In genomic region chr11:64688534-64688982, GRCh38 we compare ENCODE assay signal across 9 cellular contexts. TPM values are rescaled to one million over a fixed set of nuclear protein-coding genes. Genes with fewer than 3 reads are reported as not detected.
A peak's percentile ranks its signal among the peaks of the same experiment; 100 is the strongest.
DNase-seq lines count a peak whose midpoint lies in the region; ATAC-seq and TF ChIP-seq lines count a peak whose summit lies in the region.
"Had no signal": no experiment of that assay in that cellular context is flagged by ENCODE, and none has a peak within 500 bp of the region (broad histone marks: within the 10 kb centered on the region; RNA-seq: fewer than 3 reads in every experiment).

No MANE protein-coding gene starts in this region.

- POLR2A ChIA-PET in CD4-positive, alpha-beta memory T cell (lab: Charles Lee; ENCODE audit: partially characterized antibody), result interaction anchor here (0.6 to 2.0 kb wide), 8 partner anchors 10 to 429 kb away, joined by 3 to 25 read pairs (median 4); partner anchors contain the start of genes RASGRP2, SF1 and ZNHIT2
- POLR2A ChIA-PET in naive thymus-derived CD8-positive, alpha-beta T cell (lab: Charles Lee), result interaction anchor here (0.6 to 2.3 kb wide), 9 partner anchors 10 to 509 kb away, joined by 3 to 14 read pairs (median 5); partner anchors contain the start of genes MAJIN and RASGRP2

- H3K9me3 Mint-ChIP-seq in CD4-positive, alpha-beta memory T cell, result no peaks in the 10 kb centered on the region
- H3K9me3 Mint-ChIP-seq in activated T-helper 1 cell treated with anti-CD3 and anti-CD28 coated beads, Interleukin-12 subunit alpha, Interleukin-12 subunit beta, Interleukin-2, Interleukin-4 antibody, amounts not matched to agents 30 ng/mL and 10 ng/mL and 1 ng/mL, durations not matched to agents 14 hours and 24 hours and 36 hours, result no peaks in the 10 kb centered on the region
- no peaks in the 10 kb centered on the region for H3K9me3 Mint-ChIP-seq in naive thymus-derived CD8-positive, alpha-beta T cell
- H3K9me3 Mint-ChIP-seq in stimulated activated memory B cell treated with anti-CD40 and anti-IgM and Interleukin-4, amounts not matched to agents 10 μg/mL and 1 μg/mL and 100 μg/mL, for 72 hours, result no peaks in the 10 kb centered on the region

- peak; percentile 58 for ATAC-seq in GM21515 (IDR thresholded peaks at IDR 0.05; ENCODE audit: unreplicated experiment)
- ATAC-seq in naive thymus-derived CD8-positive, alpha-beta T cell, result peak; percentile 99
- peak; percentile 96 for ATAC-seq in stimulated activated memory B cell treated with anti-CD40 and anti-IgM and Interleukin-4, amounts not matched to agents 10 μg/mL and 1 μg/mL and 100 μg/mL, for 72 hours

- TF ChIP-seq CTCF in fibroblast of pulmonary artery (IDR thresholded peaks at IDR 0.05; ENCODE audit: low read length, missing control alignments), result peak; percentile 76

- H3K36me3 Mint-ChIP-seq in CD4-positive, alpha-beta memory T cell, result no peaks in the 10 kb centered on the region
- no peaks in the 10 kb centered on the region for H3K36me3 Mint-ChIP-seq in activated T-helper 1 cell treated with anti-CD3 and anti-CD28 coated beads, Interleukin-12 subunit alpha, Interleukin-12 subunit beta, Interleukin-2, Interleukin-4 antibody, amounts not matched to agents 30 ng/mL and 10 ng/mL and 1 ng/mL, durations not matched to agents 14 hours and 24 hours and 36 hours (ENCODE audit: low read depth)
- H3K36me3 Mint-ChIP-seq in naive thymus-derived CD8-positive, alpha-beta T cell, result no peaks in the 10 kb centered on the region
- H3K36me3 Mint-ChIP-seq in stimulated activated memory B cell treated with anti-CD40 and anti-IgM and Interleukin-4, amounts not matched to agents 10 μg/mL and 1 μg/mL and 100 μg/mL, for 72 hours, result no peaks in the 10 kb centered on the region

- H3K4me1 Mint-ChIP-seq in CD4-positive, alpha-beta memory T cell, result peaks cover 7 to 19% (median 13%) of the 10 kb centered on the region in 4 donors
- peaks cover 23% of the 10 kb centered on the region for H3K4me1 Mint-ChIP-seq in activated T-helper 1 cell treated with anti-CD3 and anti-CD28 coated beads, Interleukin-12 subunit alpha, Interleukin-12 subunit beta, Interleukin-2, Interleukin-4 antibody, amounts not matched to agents 30 ng/mL and 10 ng/mL and 1 ng/mL, durations not matched to agents 14 hours and 24 hours and 36 hours (ENCODE audit: low read depth)
- H3K4me1 Mint-ChIP-seq in naive thymus-derived CD8-positive, alpha-beta T cell, result peaks cover 18 to 29% (median 24%) of the 10 kb centered on the region in 4 donors
- peaks cover 32% of the 10 kb centered on the region for H3K4me1 Mint-ChIP-seq in stimulated activated memory B cell treated with anti-CD40 and anti-IgM and Interleukin-4, amounts not matched to agents 10 μg/mL and 1 μg/mL and 100 μg/mL, for 72 hours

- H3K27ac Mint-ChIP-seq in CD4-positive, alpha-beta memory T cell, result peak overlapping the region in 6 of 7 donors; percentile 49 to 85 (median 69)
- no peak overlapping the region for H3K27ac Mint-ChIP-seq in activated T-helper 1 cell treated with anti-CD3 and anti-CD28 coated beads, Interleukin-12 subunit alpha, Interleukin-12 subunit beta, Interleukin-2, Interleukin-4 antibody, amounts not matched to agents 30 ng/mL and 10 ng/mL and 1 ng/mL, durations not matched to agents 14 hours and 24 hours and 36 hours
- H3K27ac Mint-ChIP-seq in naive thymus-derived CD8-positive, alpha-beta T cell, result peak overlapping the region in 7 of 10 donors; percentile 6 to 76 (median 43)
- H3K27ac Mint-ChIP-seq in stimulated activated memory B cell treated with anti-CD40 and anti-IgM and Interleukin-4, amounts not matched to agents 10 μg/mL and 1 μg/mL and 100 μg/mL, for 72 hours, result peak overlapping the region; percentile 18

- H3K27me3 ChIP-seq in CD4-positive, alpha-beta memory T cell (ENCODE audit: insufficient read depth, low read length), result peaks cover 4% of the 10 kb centered on the region

- CTCF ChIA-PET in CD4-positive, alpha-beta memory T cell (lab: Charles Lee; ENCODE audit: partially characterized antibody), result interaction anchor here (0.6 to 3.8 kb wide), 38 partner anchors 9 to 626 kb away, joined by 3 to 37 read pairs (median 4); partner anchors contain the start of genes CDC42BPG, POLA2, RASGRP2 and SF1

- no peaks in the 10 kb centered on the region for H3K9me3 ChIP-seq in CD4-positive, alpha-beta memory T cell (ENCODE audit: control insufficient read depth in 1 of 2, low read length in 2 of 2)

- intact Hi-C loops in CD4-positive, alpha-beta memory T cell (cut with micrococcal nuclease), result loop anchor here (1.0 to 2.0 kb wide), 5 partner anchors 35 to 429 kb away; partner anchors contain the start of genes MAP4K2, NRXN2 and ZNHIT2
- intact Hi-C loops in activated T-helper 1 cell treated with anti-CD3 and anti-CD28 coated beads, Interleukin-12 subunit alpha, Interleukin-12 subunit beta, Interleukin-2, Interleukin-4 antibody, amounts not matched to agents 30 ng/mL and 10 ng/mL and 1 ng/mL, durations not matched to agents 14 hours and 24 hours and 36 hours (cut with micrococcal nuclease), result loop anchor here (1.0 kb wide), 2 partner anchors 35 to 55 kb away; partner anchors contain the start of gene NRXN2

- H3K4me3 ChIP-seq in CD4-positive, alpha-beta memory T cell (ENCODE audit: low read length in 2 of 2), result peak overlapping the region in 1 of 2 donors; percentile 26
- peak overlapping the region; percentile 46 for H3K4me3 ChIP-seq in fibroblast of pulmonary artery (replicated peaks; ENCODE audit: low read depth, low read length)

- peaks cover 11% of the 10 kb centered on the region for H3K4me1 ChIP-seq in CD4-positive, alpha-beta memory T cell (ENCODE audit: insufficient read depth, low read length)

- peak; percentile 83 to 87 (median 86) for DNase-seq in CD4-positive, alpha-beta memory T cell
- DNase-seq in LoVo (ENCODE audit: low spot score), result peak; percentile 79
- peak; percentile 78 for DNase-seq in RPMI7951 (ENCODE audit: low read depth)
- peak; percentile 82 for DNase-seq in activated T-helper 1 cell treated with anti-CD3 and anti-CD28 coated beads, Interleukin-12 subunit alpha, Interleukin-12 subunit beta, Interleukin-2, Interleukin-4 antibody, amounts not matched to agents 30 ng/mL and 10 ng/mL and 1 ng/mL, durations not matched to agents 14 hours and 24 hours and 36 hours (ENCODE audit: low spot score)
- DNase-seq in fibroblast of pulmonary artery (ENCODE audit: low read depth), result peak; percentile 85
- DNase-seq in naive thymus-derived CD8-positive, alpha-beta T cell, result peak; percentile 84 to 95 (median 90)

- peaks cover 15 to 23% of the 10 kb centered on the region in 2 donors for H3K27me3 Mint-ChIP-seq in CD4-positive, alpha-beta memory T cell
- peaks cover 20% of the 10 kb centered on the region for H3K27me3 Mint-ChIP-seq in activated T-helper 1 cell treated with anti-CD3 and anti-CD28 coated beads, Interleukin-12 subunit alpha, Interleukin-12 subunit beta, Interleukin-2, Interleukin-4 antibody, amounts not matched to agents 30 ng/mL and 10 ng/mL and 1 ng/mL, durations not matched to agents 14 hours and 24 hours and 36 hours (ENCODE audit: insufficient read depth)
- peaks cover 2 to 24% (median 10%) of the 10 kb centered on the region in 5 donors for H3K27me3 Mint-ChIP-seq in naive thymus-derived CD8-positive, alpha-beta T cell
- H3K27me3 Mint-ChIP-seq in stimulated activated memory B cell treated with anti-CD40 and anti-IgM and Interleukin-4, amounts not matched to agents 10 μg/mL and 1 μg/mL and 100 μg/mL, for 72 hours, result peaks cover 22% of the 10 kb centered on the region

- no peak overlapping the region for H3K27ac ChIP-seq in CD4-positive, alpha-beta memory T cell (ENCODE audit: low read depth, low read length)
- H3K27ac ChIP-seq: epithelial cell of prostate had no signal

- H3K36me3 ChIP-seq in CD4-positive, alpha-beta memory T cell (ENCODE audit: insufficient read depth, low read length), result no peaks in the 10 kb centered on the region

- peak overlapping the region; percentile 40 to 80 (median 54) for H3K4me3 Mint-ChIP-seq in CD4-positive, alpha-beta memory T cell
- no peak overlapping the region for H3K4me3 Mint-ChIP-seq in activated T-helper 1 cell treated with anti-CD3 and anti-CD28 coated beads, Interleukin-12 subunit alpha, Interleukin-12 subunit beta, Interleukin-2, Interleukin-4 antibody, amounts not matched to agents 30 ng/mL and 10 ng/mL and 1 ng/mL, durations not matched to agents 14 hours and 24 hours and 36 hours
- peak overlapping the region; percentile 23 to 79 (median 60) for H3K4me3 Mint-ChIP-seq in naive thymus-derived CD8-positive, alpha-beta T cell
- H3K4me3 Mint-ChIP-seq in stimulated activated memory B cell treated with anti-CD40 and anti-IgM and Interleukin-4, amounts not matched to agents 10 μg/mL and 1 μg/mL and 100 μg/mL, for 72 hours, result peak overlapping the region; percentile 65

RNA-seq across cellular contexts. Expression of gene NRXN2, which starts 34.4 kb away (rescaled TPM):
- under 1 TPM in 1 of 2 experiments, not detected in 1; 0.30 TPM for total RNA-seq in CD4-positive, alpha-beta memory T cell
- not detected for polyA plus RNA-seq in CD4-positive, alpha-beta memory T cell
- total RNA-seq in RPMI7951 (2014; rRNA removed; shearing (Covaris generic)), result 0.10 and 0.36 TPM in 2 replicates
- 0.17 and 0.23 TPM in 2 replicates for total RNA-seq in activated T-helper 1 cell treated with anti-CD3 and anti-CD28 coated beads, Interleukin-12 subunit alpha, Interleukin-12 subunit beta, Interleukin-2, Interleukin-4 antibody, amounts not matched to agents 30 ng/mL and 10 ng/mL and 1 ng/mL, durations not matched to agents 14 hours and 24 hours and 36 hours
- under 1 TPM in 1 of 2 experiments, not detected in 1; 0.21 TPM for total RNA-seq in naive thymus-derived CD8-positive, alpha-beta T cell
- not detected for polyA plus RNA-seq in naive thymus-derived CD8-positive, alpha-beta T cell

RNA-seq across cellular contexts. Expression of gene RASGRP2, which starts 55.4 kb away (rescaled TPM):
- total RNA-seq in CD4-positive, alpha-beta memory T cell, result 100 to 1,000 TPM; 440 to 463 TPM
- polyA plus RNA-seq in CD4-positive, alpha-beta memory T cell, result 100 to 1,000 TPM; 177 to 208 TPM
- total RNA-seq in RPMI7951 (2014; rRNA removed; shearing (Covaris generic)), result not detected in 2 replicates
- total RNA-seq in activated T-helper 1 cell treated with anti-CD3 and anti-CD28 coated beads, Interleukin-12 subunit alpha, Interleukin-12 subunit beta, Interleukin-2, Interleukin-4 antibody, amounts not matched to agents 30 ng/mL and 10 ng/mL and 1 ng/mL, durations not matched to agents 14 hours and 24 hours and 36 hours, result 15.8 and 19.5 TPM in 2 replicates
- total RNA-seq in naive thymus-derived CD8-positive, alpha-beta T cell, result 100 to 1,000 TPM; 679 to 682 TPM
- polyA plus RNA-seq in naive thymus-derived CD8-positive, alpha-beta T cell, result 100 to 1,000 TPM; 168 to 253 (median 185) TPM

Comparison
In these comparisons a context has a peak if more than half of its experiments do, and no peak if none do; other contexts are left out.
1. RNA of gene RASGRP2, which starts 55.4 kb away (total RNA-seq): 679 to 682 TPM in naive thymus-derived CD8-positive, alpha-beta T cell and 440 to 463 TPM in CD4-positive, alpha-beta memory T cell; 15.8 to 19.5 TPM in activated T-helper 1 cell treated with anti-CD3 and anti-CD28 coated beads, Interleukin-12 subunit alpha, Interleukin-12 subunit beta, Interleukin-2, Interleukin-4 antibody, amounts not matched to agents 30 ng/mL and 10 ng/mL and 1 ng/mL, durations not matched to agents 14 hours and 24 hours and 36 hours and not detected in RPMI7951; every median in the first group is over 10 times any median in the second.
2. Peak in every context shown above with its lines, with median percentiles within 50 percentile points of each other: DNase-seq and ATAC-seq.